1 cellular context compared by ENCODE assay signal in genomic region chr20:2838847-2839671, GRCh38.
TF ChIP-seq lines count a peak whose summit lies in the region.

No MANE protein-coding gene starts in this region.

TF ChIP-seq in IMR-90, 13 proteins besides CTCF, POLR2A, EP300 and RAD21:
- no peak for TF ChIP-seq RFX5 (IDR thresholded peaks at IDR 0.05; ENCODE audit: low read depth, low read length)
- TF ChIP-seq BHLHE40 (IDR thresholded peaks at IDR 0.05; ENCODE audit: low read depth, low read length) = no peak
- no peak for TF ChIP-seq CEBPB (IDR thresholded peaks at IDR 0.05; ENCODE audit: low read depth, low read length)
- no peak for TF ChIP-seq SMC3 (IDR thresholded peaks at IDR 0.05; ENCODE audit: low read depth, low read length)
- no peak for TF ChIP-seq MXI1 (IDR thresholded peaks at IDR 0.05; ENCODE audit: borderline replicate concordance, low read depth, low read length)
- TF ChIP-seq, protein P1, sequence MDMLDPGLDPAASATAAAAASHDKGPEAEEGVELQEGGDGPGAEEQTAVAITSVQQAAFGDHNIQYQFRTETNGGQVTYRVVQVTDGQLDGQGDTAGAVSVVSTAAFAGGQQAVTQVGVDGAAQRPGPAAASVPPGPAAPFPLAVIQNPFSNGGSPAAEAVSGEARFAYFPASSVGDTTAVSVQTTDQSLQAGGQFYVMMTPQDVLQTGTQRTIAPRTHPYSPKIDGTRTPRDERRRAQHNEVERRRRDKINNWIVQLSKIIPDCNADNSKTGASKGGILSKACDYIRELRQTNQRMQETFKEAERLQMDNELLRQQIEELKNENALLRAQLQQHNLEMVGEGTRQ (IDR thresholded peaks at IDR 0.05; ENCODE audit: low read depth, low read length) = no peak
- no peak for TF ChIP-seq MAZ (IDR thresholded peaks at IDR 0.05; ENCODE audit: borderline replicate concordance, low read depth, low read length)
- TF ChIP-seq FOS (IDR thresholded peaks at IDR 0.05; ENCODE audit: low read depth, low read length) = no peak
- no peak for TF ChIP-seq RCOR1 (IDR thresholded peaks at IDR 0.05; ENCODE audit: insufficient replicate concordance, low read length)
- TF ChIP-seq CHD1 (IDR thresholded peaks at IDR 0.05; ENCODE audit: low read depth, low read length) = no peak
- TF ChIP-seq, protein P2, sequence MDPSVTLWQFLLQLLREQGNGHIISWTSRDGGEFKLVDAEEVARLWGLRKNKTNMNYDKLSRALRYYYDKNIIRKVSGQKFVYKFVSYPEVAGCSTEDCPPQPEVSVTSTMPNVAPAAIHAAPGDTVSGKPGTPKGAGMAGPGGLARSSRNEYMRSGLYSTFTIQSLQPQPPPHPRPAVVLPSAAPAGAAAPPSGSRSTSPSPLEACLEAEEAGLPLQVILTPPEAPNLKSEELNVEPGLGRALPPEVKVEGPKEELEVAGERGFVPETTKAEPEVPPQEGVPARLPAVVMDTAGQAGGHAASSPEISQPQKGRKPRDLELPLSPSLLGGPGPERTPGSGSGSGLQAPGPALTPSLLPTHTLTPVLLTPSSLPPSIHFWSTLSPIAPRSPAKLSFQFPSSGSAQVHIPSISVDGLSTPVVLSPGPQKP (IDR thresholded peaks at IDR 0.05; ENCODE audit: borderline replicate concordance, low read depth, low read length) = no peak
- no peak for TF ChIP-seq NFE2L2 (IDR thresholded peaks at IDR 0.05; ENCODE audit: low read depth, low read length)
- no peak for TF ChIP-seq MAFK (IDR thresholded peaks at IDR 0.05; ENCODE audit: low read depth, low read length)
